ENCODE assay signal across 7 cellular contexts in genomic region chr6:11496152-11497060, GRCh38. TPM values are rescaled to one million over a fixed set of nuclear protein-coding genes. Genes with fewer than 3 reads are reported as not detected.
A peak's percentile ranks its signal among the peaks of the same experiment; 100 is the strongest.
DNase-seq lines count a peak whose midpoint lies in the region; ATAC-seq, FAIRE-seq and TF ChIP-seq lines count a peak whose summit lies in the region.

No MANE protein-coding gene starts in this region.

- peak; percentile 52 for ATAC-seq in HG02840 (IDR thresholded peaks at IDR 0.05; ENCODE audit: low FRiP score, unreplicated experiment)

- DNase-seq in GM12892 (ENCODE audit: insufficient read length) (peak; percentile 34), NCI-H1436 treated with DMSO at 0.1 percent for 48 hours (lab: John Stamatoyannopoulos, UW) (peak; percentile 11), T-helper 2 cell (peak in 4 of 5 experiments; percentile 36 to 81 (median 54)), astrocyte of the hippocampus (ENCODE audit: low read depth, low spot score) (peak; percentile 92), iPS DF 19.7 (ENCODE audit: low read depth, low spot score) (peak; percentile 28), smooth muscle cell of the brain vasculature (ENCODE audit: low read depth, low spot score) (peak; percentile 67)

- FAIRE-seq in GM12892 (lab: Jason Lieb, UNC) = peak; percentile 57

- TF ChIP-seq POLR2A in GM12892 (IDR thresholded peaks at IDR 0.05; ENCODE audit: low read depth, low read length) = no peak

RNA-seq across cellular contexts. Expression of gene TMEM170B, which starts 41.1 kb away (rescaled TPM):
- polyA plus RNA-seq in GM12892 (2012; ENCODE audit: missing spikeins) = 5.6 TPM

Comparison
In these comparisons a context has a peak if more than half of its experiments do, and no peak if none do; other contexts are left out.
1. Peak in every context shown above with its lines: DNase-seq and ATAC-seq.
2. DNase-seq: peak in every context shown above with its lines; median percentile 92 in astrocyte of the hippocampus; 67 in smooth muscle cell of the brain vasculature; 54 in T-helper 2 cell; 34 in GM12892; 28 in iPS DF 19.7; 11 in NCI-H1436 treated with DMSO at 0.1 percent for 48 hours.